ENCODE assay signal across 8 cellular contexts in the genomic region with DNA sequence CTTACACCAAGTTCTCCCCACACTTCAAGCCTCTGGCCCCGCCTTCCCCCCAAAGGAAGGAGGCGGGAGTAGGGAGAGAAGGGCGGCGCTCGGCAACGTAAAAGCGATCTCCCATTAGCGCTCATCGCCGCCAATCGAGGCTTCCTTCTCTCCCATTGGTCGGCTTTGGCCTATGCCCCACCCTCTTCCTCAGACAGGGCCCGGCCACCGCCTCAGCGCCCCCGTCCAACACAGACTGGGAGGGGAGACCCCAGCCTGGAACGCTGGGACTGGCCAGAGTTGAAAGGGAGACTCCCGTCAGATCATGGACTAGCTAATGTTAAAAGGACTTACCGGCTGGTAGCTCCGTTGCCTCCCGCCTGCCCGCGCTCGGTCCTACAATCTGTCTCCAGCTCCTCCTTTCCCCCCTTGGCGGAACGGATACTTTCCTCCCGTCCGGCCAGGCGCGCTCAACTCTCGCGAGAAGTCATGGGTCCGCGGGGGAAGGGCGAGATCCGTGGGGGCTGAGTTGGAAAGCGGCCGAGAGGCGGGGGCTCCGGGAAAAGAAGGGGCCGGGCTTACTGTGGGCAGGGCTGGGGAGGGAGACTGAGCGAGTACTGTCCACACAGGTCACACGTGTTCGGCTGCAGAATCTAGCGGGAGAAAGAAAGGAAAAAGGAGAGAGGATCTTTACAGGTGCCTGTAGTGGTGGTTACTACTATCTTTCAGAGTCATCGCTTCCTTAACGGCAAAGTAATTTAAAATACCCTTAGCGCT. TPM values are rescaled to one million over a fixed set of nuclear protein-coding genes. Genes with fewer than 3 reads are reported as not detected.
A peak's percentile ranks its signal among the peaks of the same experiment; 100 is the strongest.
DNase-seq lines count a peak whose midpoint lies in the region; ATAC-seq and TF ChIP-seq lines count a peak whose summit lies in the region.

A gene (minus strand): TSS at position 437 of the 756 bp plus-strand sequence. CDS start 25,382 bp downstream, outside the sequence.

- no peak for TF ChIP-seq CTCF in BE2C (IDR thresholded peaks at IDR 0.05; ENCODE audit: low read depth, low read length)
- TF ChIP-seq CTCF in colonic mucosa (IDR thresholded peaks at IDR 0.05), result no peak

- peak within 1 kb of the TSS; percentile 67 for H3K27ac ChIP-seq in colonic mucosa

- H3K4me3 ChIP-seq in BE2C (ENCODE audit: low read depth, low read length), result peak within 1 kb of the TSS; percentile 96
- H3K4me3 ChIP-seq in colonic mucosa, result peak within 1 kb of the TSS; percentile 44

- intact Hi-C loops in colonic mucosa (cut with DNase I), result loop anchor here (2.0 kb wide), 1 partner anchor 49 kb away; no protein-coding TSS in a partner anchor

- DNase-seq in BE2C, result peak; percentile 98
- peak; percentile 90 for DNase-seq in GM19240 (ENCODE audit: insufficient read length, low spot score)
- DNase-seq in NCI-H526 (lab: John Stamatoyannopoulos, UW), result peak; percentile 96 to 98
- DNase-seq in activated CD4-positive, alpha-beta T cell treated with anti-CD3 and anti-CD28 coated beads for 48 hours, result peak; percentile 99
- peak; percentile 99 for DNase-seq in colonic mucosa
- DNase-seq in kidney tubule cell (ENCODE audit: low spot score), result peak; percentile 98
- DNase-seq in stimulated activated CD4-positive, alpha-beta T cell treated with anti-CD3 and anti-CD28 coated beads, Interleukin-1b, Interleukin-23, amount 100 ng/mL, for 24 hours (ENCODE audit: low read depth in 4 of 4, low spot score in 1 of 4), result peak; percentile 96 to 97 (median 97)

- peak within 1 kb of the TSS; percentile 75 to 92 for H3K9ac ChIP-seq in colonic mucosa (ENCODE audit: low read depth in 2 of 2, low read length in 2 of 2)

- ATAC-seq in HG03460 (IDR thresholded peaks at IDR 0.05; ENCODE audit: unreplicated experiment), result peak; percentile 95

- no peaks in the 10 kb centered on the region for H3K4me1 ChIP-seq in BE2C
- peaks cover 5% of the 10 kb centered on the region for H3K4me1 ChIP-seq in colonic mucosa

- H3K27me3 ChIP-seq in BE2C, result no peaks in the 10 kb centered on the region
- no peaks in the 10 kb centered on the region for H3K27me3 ChIP-seq in colonic mucosa

- no peaks in the 10 kb centered on the region for H3K9me3 ChIP-seq in BE2C
- no peaks in the 10 kb centered on the region for H3K9me3 ChIP-seq in colonic mucosa

- H3K36me3 ChIP-seq in BE2C (no peaks in the 10 kb centered on the region), colonic mucosa (no peaks in the 10 kb centered on the region)

RNA-seq across cellular contexts. Expression of the gene that starts here (rescaled TPM):
- 20.9 TPM for polyA plus RNA-seq in BE2C (2012; ENCODE audit: insufficient read depth, insufficient read length, low read depth)
- 10 to 100 TPM; 31.1 to 38.5 TPM for total RNA-seq in colonic mucosa

Comparison
In these comparisons a context has a peak if more than half of its experiments do, and no peak if none do; other contexts are left out.
1. Peak in every context shown above with its lines: DNase-seq, ATAC-seq, H3K4me3 ChIP-seq and H3K27ac ChIP-seq.